8 cellular contexts compared by ENCODE assay signal in genomic region chr6:130223508-130223907, GRCh38. TPM values are rescaled to one million over a fixed set of nuclear protein-coding genes. Genes with fewer than 3 reads are reported as not detected.
A peak's percentile ranks its signal among the peaks of the same experiment; 100 is the strongest.
DNase-seq lines count a peak whose midpoint lies in the region; ATAC-seq, FAIRE-seq and TF ChIP-seq lines count a peak whose summit lies in the region.

No MANE protein-coding gene starts in this region.

- POLR2A ChIA-PET in HepG2 (lab: Yijun Ruan, JAX), result no interaction called here

- no peak overlapping the region for H2AFZ ChIP-seq in HepG2 (ENCODE audit: low read length)

- H3K36me3 ChIP-seq in HepG2 (replicated peaks in 1 of 2; ENCODE audit: control insufficient read depth in 1 of 2, insufficient read depth in 2 of 2, low read length in 2 of 2) (no peaks in the 10 kb centered on the region), psoas muscle (ENCODE audit: insufficient read depth in 1 of 2, low read depth in 1 of 2) (no peaks in the 10 kb centered on the region)

- intact Hi-C loops in HepG2 (cut with micrococcal nuclease; ENCODE audit: unreplicated experiment) (no loop called here), psoas muscle (cut with DNase I) (no loop called here)

- ATAC-seq in GM19324 (IDR thresholded peaks at IDR 0.05; ENCODE audit: low FRiP score, unreplicated experiment), result peak; percentile 98
- ATAC-seq in HG03159 (IDR thresholded peaks at IDR 0.05; ENCODE audit: unreplicated experiment), result peak; percentile 98
- ATAC-seq in HepG2, result peak; percentile 70
- ATAC-seq in psoas muscle, result no peak

- in situ Hi-C loops in HepG2 (cut with HindIII; ENCODE audit: extremely low pct_ligation_motif_present, low pct_unique_long_range_greater_than_20kb), result no loop called here

- no peaks in the 10 kb centered on the region for H3K9me3 ChIP-seq in HepG2 (ENCODE audit: low read length)
- H3K9me3 ChIP-seq in psoas muscle, result no peaks in the 10 kb centered on the region

- no peak overlapping the region for H3K9ac ChIP-seq in HepG2 (ENCODE audit: insufficient read depth, low read depth, low read length)

- H3K79me2 ChIP-seq in HepG2 (ENCODE audit: insufficient read depth, low read length), result no peaks in the 10 kb centered on the region

- H4K20me1 ChIP-seq in HepG2 (ENCODE audit: insufficient read depth, low read length), result no peaks in the 10 kb centered on the region

- FAIRE-seq in HepG2 (lab: Jason Lieb, UNC), result no peak

- TF ChIP-seq CTCF in HepG2 (CRISPR knock-in tag; IDR thresholded peaks at IDR 0.05) (no peak), psoas muscle (IDR thresholded peaks at IDR 0.05) (no peak)

- no peak for TF ChIP-seq EP300 in HepG2 (IDR thresholded peaks at IDR 0.05; ENCODE audit: low read depth in 2 of 2, low read length in 2 of 2)
- no peak for TF ChIP-seq EP300 in HepG2 (CRISPR knock-in tag; IDR thresholded peaks at IDR 0.05; ENCODE audit: borderline replicate concordance)

- CTCF ChIA-PET in HepG2 (lab: Yijun Ruan, JAX; ENCODE audit: low intra/inter-chr PET ratio, low total read pairs), result no interaction called here

- BruUV-seq in HepG2 (replicated peaks; lab: Mats Ljungman, UMichigan), result no TSS peak

- no peaks in the 10 kb centered on the region; a peak in 2 of 5 replicates for H3K27me3 ChIP-seq in HepG2 (ENCODE audit: control insufficient read depth in 1 of 2, insufficient read depth in 2 of 2, low read length in 2 of 2)
- no peaks in the 10 kb centered on the region for H3K27me3 ChIP-seq in psoas muscle (ENCODE audit: insufficient read depth in 3 of 3, low read length in 2 of 3)

- H3K27ac ChIP-seq in HepG2 (ENCODE audit: extremely low read length, insufficient read depth, low read length), result no peak overlapping the region
- no peak overlapping the region for H3K27ac ChIP-seq in psoas muscle

- no peak for TF ChIP-seq RAD21 in HepG2 (CRISPR knock-in tag; IDR thresholded peaks at IDR 0.05)

- 46% methylated on average over 4 of the region's 5 CpGs for WGBS in HepG2 (ENCODE audit: low lambda C conversion rate)
- WGBS in psoas muscle, 3 donors, result 77 to 87% (median 84%) methylated on average over 5 of the region's 5 CpGs

- H3K4me1 ChIP-seq in HepG2 (ENCODE audit: insufficient read depth, low read length) (no peaks in the 10 kb centered on the region), psoas muscle (no peaks in the 10 kb centered on the region)

- no peak for TF ChIP-seq POLR2A in HepG2 (IDR thresholded peaks at IDR 0.05; ENCODE audit: insufficient read depth in 1 of 2, low read depth in 2 of 2, low read length in 2 of 2)

- H3K4me3 ChIP-seq in HepG2 (replicated peaks in 1 of 3; ENCODE audit: insufficient read depth in 1 of 3, low read depth in 2 of 3, low read length in 3 of 3) (no peak overlapping the region), psoas muscle (no peak overlapping the region)

- DNase-seq in activated CD4-positive, alpha-beta T cell treated with anti-CD3 and anti-CD28 coated beads, Interleukin-2, amount 50 U/mL, for 4 hours, result peak; percentile 53 to 55
- no peak for DNase-seq in HepG2 (ENCODE audit: low spot score)
- DNase-seq in HK-2 (ENCODE audit: unreplicated experiment), result no peak
- DNase-seq in hypothalamus (lab: John Stamatoyannopoulos, UW), result no peak
- no peak for DNase-seq in ureter (ENCODE audit: low spot score)
- DNase-seq in psoas muscle, result no peak

- no peak overlapping the region for H3K4me2 ChIP-seq in HepG2 (ENCODE audit: low read depth, low read length)

TF ChIP-seq in HepG2, 621 proteins besides CTCF, POLR2A, EP300 and RAD21:
- TF ChIP-seq CREM (IDR thresholded peaks at IDR 0.05) (no peak), CREM (CRISPR knock-in tag; IDR thresholded peaks at IDR 0.05) (no peak), ZSCAN21 (CRISPR knock-in tag; IDR thresholded peaks at IDR 0.05; ENCODE audit: borderline replicate concordance) (no peak), LCORL (IDR thresholded peaks at IDR 0.05) (no peak), LCORL (CRISPR knock-in tag; IDR thresholded peaks at IDR 0.05) (no peak), BCL3 (CRISPR knock-in tag; IDR thresholded peaks at IDR 0.05) (no peak), ZNF574 (CRISPR knock-in tag; IDR thresholded peaks at IDR 0.05) (no peak), PITX1 (CRISPR knock-in tag; IDR thresholded peaks at IDR 0.05) (no peak), POLR2AphosphoS5 (IDR thresholded peaks at IDR 0.05; ENCODE audit: low read depth, low read length) (no peak), ZNF639 (CRISPR knock-in tag; conservative IDR thresholded peaks at IDR 0.05) (no peak), TBX3 (IDR thresholded peaks at IDR 0.05; ENCODE audit: borderline replicate concordance) (no peak)

RNA-seq across cellular contexts. Expression of gene SAMD3, which starts 0.8 kb away (rescaled TPM):
- total RNA-seq in HepG2 (2016; rRNA removed; fragmentation: Illumina TruSeq; extraction: Trizol) (not detected in 2 replicates), ureter (1.9 TPM), psoas muscle (under 1 TPM; 0.17 to 0.66 (median 0.36) TPM)
- total RNA-seq in HepG2 (2016; cell fraction: cytosol; rRNA removed; fragmentation: Illumina TruSeq; extraction: Trizol; ENCODE audit: low read depth), result not detected in 2 replicates
- not detected in 2 replicates for total RNA-seq in HepG2 (2016; cell fraction: insoluble cytoplasmic fraction; rRNA removed; fragmentation: Illumina TruSeq; extraction: Trizol)
- total RNA-seq in HepG2 (2016; cell fraction: membrane; rRNA removed; fragmentation: Illumina TruSeq; extraction: Trizol), result not detected in 2 replicates
- total RNA-seq in HepG2 (2016; cell fraction: nucleus; rRNA removed; fragmentation: Illumina TruSeq; extraction: Trizol), result not detected in 2 replicates
- polyA plus RNA-seq in HepG2 (2011; rRNA removed) (not detected in 2 replicates), psoas muscle (under 1 TPM in 1 of 3 donors, not detected in 2; 0.09 TPM)
- polyA plus RNA-seq in HepG2 (2011; cell fraction: cytosol; rRNA removed), result not detected in 2 replicates
- not detected in 2 replicates for polyA plus RNA-seq in HepG2 (2011; cell fraction: nucleus; rRNA removed)
- not detected in 2 replicates for polyA plus RNA-seq in HepG2 (2012)
- not detected in 2 replicates for polyA plus RNA-seq in HepG2 (2016; cell fraction: cytosol; fragmentation: Illumina TruSeq; extraction: Trizol; ENCODE audit: low read depth)
- not detected in 2 replicates for polyA plus RNA-seq in HepG2 (2016; cell fraction: insoluble cytoplasmic fraction; fragmentation: Illumina TruSeq; extraction: Trizol; ENCODE audit: low read depth)
- polyA plus RNA-seq in HepG2 (2016; cell fraction: membrane; fragmentation: Illumina TruSeq; extraction: Trizol; ENCODE audit: low read depth), result not detected in 2 replicates
- not detected in 2 replicates for polyA plus RNA-seq in HepG2 (2016; cell fraction: nucleus; fragmentation: Illumina TruSeq; extraction: Trizol; ENCODE audit: insufficient read depth, low read depth)
- not detected in 2 replicates for polyA minus RNA-seq in HepG2 (2011; rRNA and poly(A)+ RNA removed; ENCODE audit: low replicate concordance)
- not detected in 2 replicates for polyA minus RNA-seq in HepG2 (2011; cell fraction: cytosol; rRNA and poly(A)+ RNA removed)
- polyA minus RNA-seq in HepG2 (2011; cell fraction: nucleus; rRNA and poly(A)+ RNA removed), result not detected in 2 replicates

Comparison
In these comparisons a context has a peak if more than half of its experiments do, and no peak if none do; other contexts are left out.
1. ATAC-seq: peak in GM19324 (single experiment), HG03159 (single experiment) and HepG2 (single experiment); none in psoas muscle (0 of 4).
2. DNase-seq: peak in activated CD4-positive, alpha-beta T cell treated with anti-CD3 and anti-CD28 coated beads, Interleukin-2, amount 50 U/mL, for 4 hours (2 of 2); none in HepG2 (single experiment), HK-2 (single experiment), hypothalamus (0 of 51), ureter (single experiment) and psoas muscle (0 of 2).